13 cellular contexts compared by ENCODE assay signal in the genomic region with DNA sequence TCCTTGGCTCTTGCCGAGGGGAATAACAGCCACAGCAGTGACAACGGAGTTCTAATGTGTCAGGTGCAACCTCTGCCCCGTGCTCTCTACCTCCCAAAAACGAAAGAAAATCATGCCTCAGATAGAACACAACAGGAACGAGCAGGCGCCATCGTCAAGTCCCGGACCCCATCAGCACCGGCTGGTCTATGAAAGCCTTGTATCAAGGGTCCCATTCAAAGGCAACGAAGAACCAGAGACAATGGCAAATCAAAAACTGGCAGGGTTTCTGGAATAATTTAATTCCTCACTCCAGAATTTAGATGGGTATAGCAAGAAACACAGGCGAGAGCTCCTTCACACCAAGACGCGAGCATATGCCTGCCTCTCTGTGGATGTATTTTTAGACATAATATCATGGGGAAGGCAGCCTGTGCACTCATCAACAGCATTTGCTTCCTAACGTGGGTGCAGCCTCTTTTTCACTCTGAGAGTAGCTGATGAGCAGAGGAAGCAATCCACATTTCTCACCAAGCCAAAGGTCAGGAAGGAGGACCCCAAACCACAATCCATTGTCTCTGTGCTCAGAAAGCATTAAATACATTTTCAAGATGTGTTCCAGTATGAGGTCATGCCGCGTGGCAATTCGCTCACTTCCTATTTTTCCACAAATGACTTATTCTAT.
DNase-seq lines count a peak whose midpoint lies in the region; ATAC-seq, FAIRE-seq and TF ChIP-seq lines count a peak whose summit lies in the region.
"Had no signal": no experiment of that assay in that cellular context is flagged by ENCODE, and none has a peak within 500 bp of the region (broad histone marks: within the 10 kb centered on the region; RNA-seq: fewer than 3 reads in every experiment).

No MANE protein-coding gene starts in this region.

- TF ChIP-seq EP300 in HepG2 (IDR thresholded peaks at IDR 0.05; ENCODE audit: low read depth in 2 of 2, low read length in 2 of 2) (no peak), HepG2 (CRISPR knock-in tag; IDR thresholded peaks at IDR 0.05; ENCODE audit: borderline replicate concordance) (no peak), suprapubic skin (IDR thresholded peaks at IDR 0.05) (no peak)

- no TSS peak for BruUV-seq in HepG2 (replicated peaks; lab: Mats Ljungman, UMichigan)

- no peaks in the 10 kb centered on the region for H3K27me3 ChIP-seq in liver (ENCODE audit: control insufficient read depth in 4 of 4, insufficient read depth in 4 of 4, low read length in 3 of 4)
- H3K27me3 ChIP-seq in HepG2 (ENCODE audit: control insufficient read depth in 1 of 2, insufficient read depth in 2 of 2, low read length in 2 of 2) = no peaks in the 10 kb centered on the region
- H3K27me3 ChIP-seq in cardiac muscle cell = no peaks in the 10 kb centered on the region
- no peaks in the 10 kb centered on the region for H3K27me3 ChIP-seq in suprapubic skin
- H3K27me3 ChIP-seq: upper lobe of right lung had no signal

- H3K4me3 ChIP-seq in liver (ENCODE audit: low read depth in 1 of 3, low read length in 3 of 3) (peak overlapping the region in 2 of 3 donors; percentile 5 to 18), HepG2 (replicated peaks in 1 of 3; ENCODE audit: insufficient read depth in 1 of 3, low read depth in 2 of 3, low read length in 3 of 3) (no peak overlapping the region), cardiac muscle cell (no peak overlapping the region), suprapubic skin (no peak overlapping the region)
- H3K4me3 ChIP-seq: upper lobe of right lung had no signal

- DNase-seq in HepG2 (ENCODE audit: low spot score) (no peak), cardiac muscle cell (ENCODE audit: low read depth in 1 of 2, low spot score in 1 of 2) (peak in 1 of 2 donors; percentile 48), non-pigmented ciliary epithelial cell (ENCODE audit: low read depth) (peak; percentile 20), suprapubic skin (ENCODE audit: low spot score in 2 of 2) (no peak), SIG-M5 (lab: John Stamatoyannopoulos, UW) (no peak), epidermal melanocyte (ENCODE audit: insufficient read length, low spot score) (no peak), NCI-H2029 treated with DMSO at 0.1 percent for 48 hours (lab: John Stamatoyannopoulos, UW) (no peak)
- DNase-seq: ACHN; activated CD4-positive, alpha-beta T cell treated with anti-CD3 and anti-CD28 coated beads for 48 hours; NCI-H2171 treated with DMSO at 0.1 percent for 48 hours; upper lobe of right lung had no signal

- intact Hi-C loops in HepG2 (cut with micrococcal nuclease; ENCODE audit: unreplicated experiment) = no loop called here

- TF ChIP-seq POLR2A in HepG2 (IDR thresholded peaks at IDR 0.05; ENCODE audit: insufficient read depth in 1 of 2, low read depth in 2 of 2, low read length in 2 of 2) (no peak), suprapubic skin (IDR thresholded peaks at IDR 0.05) (no peak)

- H3K9ac ChIP-seq in liver (ENCODE audit: low read depth in 1 of 2, low read length in 2 of 2) (no peak overlapping the region), HepG2 (ENCODE audit: insufficient read depth, low read depth, low read length) (no peak overlapping the region)

- H3K79me2 ChIP-seq in HepG2 (ENCODE audit: insufficient read depth, low read length) = no peaks in the 10 kb centered on the region

- H3K36me3 ChIP-seq in liver (ENCODE audit: control insufficient read depth in 4 of 4, insufficient read depth in 3 of 4, low read depth in 1 of 4, low read length in 3 of 4) (no peaks in the 10 kb centered on the region), HepG2 (replicated peaks in 1 of 2; ENCODE audit: control insufficient read depth in 1 of 2, insufficient read depth in 2 of 2, low read length in 2 of 2) (no peaks in the 10 kb centered on the region), cardiac muscle cell (no peaks in the 10 kb centered on the region), suprapubic skin (no peaks in the 10 kb centered on the region)
- H3K36me3 ChIP-seq: upper lobe of right lung had no signal

- CTCF ChIA-PET in HepG2 (lab: Yijun Ruan, JAX; ENCODE audit: low intra/inter-chr PET ratio, low total read pairs) = no interaction called here

- H2AFZ ChIP-seq in HepG2 (ENCODE audit: low read length) = no peak overlapping the region

- ATAC-seq in HepG2 = no peak
- ATAC-seq: upper lobe of right lung had no signal

- no peaks in the 10 kb centered on the region for H3K9me3 ChIP-seq in liver (ENCODE audit: control insufficient read depth in 4 of 4, low read length in 3 of 4)
- no peaks in the 10 kb centered on the region for H3K9me3 ChIP-seq in HepG2 (ENCODE audit: low read length)
- no peaks in the 10 kb centered on the region for H3K9me3 ChIP-seq in cardiac muscle cell (ENCODE audit: low read depth)
- no peaks in the 10 kb centered on the region for H3K9me3 ChIP-seq in suprapubic skin
- H3K9me3 ChIP-seq: upper lobe of right lung had no signal

- TF ChIP-seq CTCF in liver (IDR thresholded peaks at IDR 0.05; ENCODE audit: low read depth, low read length, missing input control) (no peak), HepG2 (CRISPR knock-in tag; IDR thresholded peaks at IDR 0.05) (no peak), cardiac muscle cell (IDR thresholded peaks at IDR 0.05; ENCODE audit: low read depth, low read length) (no peak), suprapubic skin (IDR thresholded peaks at IDR 0.05) (no peak)

- H3K4me2 ChIP-seq in HepG2 (ENCODE audit: low read depth, low read length) = no peak overlapping the region

- WGBS in liver = 68% methylated on average over 17 of the region's 17 CpGs
- WGBS in HepG2 (ENCODE audit: low lambda C conversion rate) = 49% methylated on average over 17 of the region's 17 CpGs
- WGBS in suprapubic skin = 60% methylated on average over 17 of the region's 17 CpGs

- in situ Hi-C loops in HepG2 (cut with HindIII; ENCODE audit: extremely low pct_ligation_motif_present, low pct_unique_long_range_greater_than_20kb) = no loop called here

- H3K27ac ChIP-seq in liver (ENCODE audit: low read depth in 1 of 2, low read length in 2 of 2) (peak overlapping the region in 1 of 2 donors; percentile 34), HepG2 (ENCODE audit: extremely low read length, insufficient read depth, low read length) (no peak overlapping the region), cardiac muscle cell (peak overlapping the region; percentile 65), suprapubic skin (no peak overlapping the region)
- H3K27ac ChIP-seq: upper lobe of right lung had no signal

- FAIRE-seq in HepG2 (lab: Jason Lieb, UNC) = no peak
- FAIRE-seq: bronchial epithelial cell had no signal

- TF ChIP-seq RAD21 in liver (IDR thresholded peaks at IDR 0.05) (no peak), HepG2 (CRISPR knock-in tag; IDR thresholded peaks at IDR 0.05) (no peak)

- H4K20me1 ChIP-seq in HepG2 (ENCODE audit: insufficient read depth, low read length) = no peaks in the 10 kb centered on the region

- POLR2A ChIA-PET in HepG2 (lab: Yijun Ruan, JAX) = no interaction called here

- no peaks in the 10 kb centered on the region for H3K4me1 ChIP-seq in liver (ENCODE audit: control insufficient read depth in 4 of 4, insufficient read depth in 4 of 4, low read length in 3 of 4)
- H3K4me1 ChIP-seq in HepG2 (ENCODE audit: insufficient read depth, low read length) = no peaks in the 10 kb centered on the region
- peaks cover 53% of the 10 kb centered on the region for H3K4me1 ChIP-seq in cardiac muscle cell (ENCODE audit: low read depth)
- H3K4me1 ChIP-seq in suprapubic skin = peaks cover 2% of the 10 kb centered on the region

TF ChIP-seq in liver, 16 proteins besides CTCF, POLR2A, EP300 and RAD21 (continues in another document):
- TF ChIP-seq, protein P1, sequence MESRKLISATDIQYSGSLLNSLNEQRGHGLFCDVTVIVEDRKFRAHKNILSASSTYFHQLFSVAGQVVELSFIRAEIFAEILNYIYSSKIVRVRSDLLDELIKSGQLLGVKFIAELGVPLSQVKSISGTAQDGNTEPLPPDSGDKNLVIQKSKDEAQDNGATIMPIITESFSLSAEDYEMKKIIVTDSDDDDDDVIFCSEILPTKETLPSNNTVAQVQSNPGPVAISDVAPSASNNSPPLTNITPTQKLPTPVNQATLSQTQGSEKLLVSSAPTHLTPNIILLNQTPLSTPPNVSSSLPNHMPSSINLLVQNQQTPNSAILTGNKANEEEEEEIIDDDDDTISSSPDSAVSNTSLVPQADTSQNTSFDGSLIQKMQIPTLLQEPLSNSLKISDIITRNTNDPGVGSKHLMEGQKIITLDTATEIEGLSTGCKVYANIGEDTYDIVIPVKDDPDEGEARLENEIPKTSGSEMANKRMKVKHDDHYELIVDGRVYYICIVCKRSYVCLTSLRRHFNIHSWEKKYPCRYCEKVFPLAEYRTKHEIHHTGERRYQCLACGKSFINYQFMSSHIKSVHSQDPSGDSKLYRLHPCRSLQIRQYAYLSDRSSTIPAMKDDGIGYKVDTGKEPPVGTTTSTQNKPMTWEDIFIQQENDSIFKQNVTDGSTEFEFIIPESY (IDR thresholded peaks at IDR 0.05) = no peak
- TF ChIP-seq JUND (IDR thresholded peaks at IDR 0.05) (no peak), RXRA (IDR thresholded peaks at IDR 0.05) (no peak), FOXA1 (IDR thresholded peaks at IDR 0.05) (no peak), EGR1 (IDR thresholded peaks at IDR 0.05; ENCODE audit: low read depth in 2 of 2) (no peak), SP1 (IDR thresholded peaks at IDR 0.05) (no peak)

TF ChIP-seq in HepG2, 621 proteins besides CTCF, POLR2A, EP300 and RAD21 (continues in another document):
- TF ChIP-seq ZSCAN31 (CRISPR knock-in tag; IDR thresholded peaks at IDR 0.05; ENCODE audit: low read depth) (no peak), ZNF34 (CRISPR knock-in tag; IDR thresholded peaks at IDR 0.05; ENCODE audit: borderline replicate concordance) (no peak), FOXM1 (CRISPR knock-in tag; IDR thresholded peaks at IDR 0.05) (no peak), TMF1 (CRISPR knock-in tag; IDR thresholded peaks at IDR 0.05; ENCODE audit: low read depth) (no peak), ZNF274 (CRISPR knock-in tag; IDR thresholded peaks at IDR 0.05) (no peak), GZF1 (CRISPR knock-in tag; IDR thresholded peaks at IDR 0.05) (no peak), ARNTL (CRISPR knock-in tag; IDR thresholded peaks at IDR 0.05) (no peak), KDM5B (CRISPR knock-in tag; IDR thresholded peaks at IDR 0.05; ENCODE audit: borderline replicate concordance) (no peak), CEBPB (IDR thresholded peaks at IDR 0.05; ENCODE audit: borderline replicate concordance, low read depth, low read length) (no peak)
- TF ChIP-seq, protein P2, sequence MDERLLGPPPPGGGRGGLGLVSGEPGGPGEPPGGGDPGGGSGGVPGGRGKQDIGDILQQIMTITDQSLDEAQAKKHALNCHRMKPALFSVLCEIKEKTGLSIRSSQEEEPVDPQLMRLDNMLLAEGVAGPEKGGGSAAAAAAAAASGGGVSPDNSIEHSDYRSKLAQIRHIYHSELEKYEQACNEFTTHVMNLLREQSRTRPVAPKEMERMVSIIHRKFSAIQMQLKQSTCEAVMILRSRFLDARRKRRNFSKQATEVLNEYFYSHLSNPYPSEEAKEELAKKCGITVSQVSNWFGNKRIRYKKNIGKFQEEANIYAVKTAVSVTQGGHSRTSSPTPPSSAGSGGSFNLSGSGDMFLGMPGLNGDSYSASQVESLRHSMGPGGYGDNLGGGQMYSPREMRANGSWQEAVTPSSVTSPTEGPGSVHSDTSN (CRISPR knock-in tag; IDR thresholded peaks at IDR 0.05) = no peak

Comparison
In these comparisons a context has a peak if more than half of its experiments do, and no peak if none do; other contexts are left out.
1. H3K4me3 ChIP-seq: peak in liver (2 of 3); none in HepG2 (0 of 3), cardiac muscle cell (single experiment) and suprapubic skin (single experiment).